Comparison of ENCODE assay signal across 18 cellular contexts in the genomic region with DNA sequence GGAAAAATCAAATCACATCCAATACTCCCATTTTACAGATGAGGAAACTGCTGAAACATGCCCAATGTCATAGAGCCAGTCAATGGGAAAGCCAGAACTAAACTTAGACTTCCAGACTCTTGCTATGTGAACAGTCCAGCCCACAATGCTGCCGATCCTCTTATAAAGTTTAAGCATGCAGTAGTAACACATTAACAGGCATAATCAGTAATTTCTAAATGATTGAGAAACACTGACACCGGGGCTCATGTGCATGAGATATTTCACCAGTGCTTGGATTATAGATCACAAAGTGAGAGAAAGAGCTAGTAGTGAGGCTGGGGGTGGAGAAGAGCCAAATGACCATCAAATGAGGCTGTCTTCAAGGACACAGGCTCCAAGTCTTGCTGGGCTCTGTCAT. TPM values are rescaled to one million over a fixed set of nuclear protein-coding genes. Genes with fewer than 3 reads are reported as not detected.
DNase-seq lines count a peak whose midpoint lies in the region; ATAC-seq and TF ChIP-seq lines count a peak whose summit lies in the region.
"Had no signal": no experiment of that assay in that cellular context is flagged by ENCODE, and none has a peak within 500 bp of the region (broad histone marks: within the 10 kb centered on the region; RNA-seq: fewer than 3 reads in every experiment).

No MANE protein-coding gene starts in this region.

- H3K27me3 Mint-ChIP-seq in nephron progenitor cell (ENCODE audit: low read depth, poor library complexity): peaks cover 3% of the 10 kb centered on the region
- H3K27me3 Mint-ChIP-seq: B cell; CD4-positive, alpha-beta T cell; IgD-negative memory B cell had no signal

- H3K9me3 ChIP-seq in duodenal mucosa (ENCODE audit: control insufficient read depth in 1 of 2, low read length in 2 of 2) (no peaks in the 10 kb centered on the region), upper lobe of right lung (no peaks in the 10 kb centered on the region)
- H3K9me3 ChIP-seq: HAP-1 had no signal

- H3K27me3 ChIP-seq in duodenal mucosa (ENCODE audit: control insufficient read depth in 1 of 2, insufficient read depth in 2 of 2, low read length in 2 of 2) (no peaks in the 10 kb centered on the region), upper lobe of right lung (no peaks in the 10 kb centered on the region)

- H3K27ac Mint-ChIP-seq in nephron progenitor cell: peak overlapping the region; percentile 37
- H3K27ac Mint-ChIP-seq: B cell; CD4-positive, alpha-beta T cell; HFFc6; IgD-negative memory B cell had no signal

- no peak for TF ChIP-seq POLR2A in GM18505 (IDR thresholded peaks at IDR 0.05; ENCODE audit: borderline replicate concordance, extremely low read depth, insufficient read depth, insufficient read length)

- peaks cover 40% of the 10 kb centered on the region for H3K4me1 Mint-ChIP-seq in nephron progenitor cell

- DNase-seq in left lobe of liver (ENCODE audit: low spot score) (peak; percentile 55), nephron progenitor cell (no peak), upper lobe of right lung (no peak), HuH-7.5 (ENCODE audit: low spot score) (no peak), DMS 273 (lab: John Stamatoyannopoulos, UW; ENCODE audit: unreplicated experiment) (no peak)
- DNase-seq: C1 segment of cervical spinal cord; Calu3; CD4-positive, alpha-beta T cell; DMS153; DND-41; GDM1; HFFc6 had no signal

- peaks cover 27% of the 10 kb centered on the region for H3K36me3 Mint-ChIP-seq in nephron progenitor cell (ENCODE audit: low read depth)

- H3K4me3 ChIP-seq in duodenal mucosa (ENCODE audit: low read depth in 1 of 2, low read length in 2 of 2) (peak overlapping the region; percentile 52 to 74), upper lobe of right lung (no peak overlapping the region)
- H3K4me3 ChIP-seq: HAP-1 had no signal

- ATAC-seq in left lobe of liver (peak; percentile 72), upper lobe of right lung (peak; percentile 34), GM18505 (IDR thresholded peaks at IDR 0.05; ENCODE audit: unreplicated experiment) (no peak)

- no peak overlapping the region for H3K9ac ChIP-seq in duodenal mucosa (ENCODE audit: low read depth in 1 of 2, low read length in 2 of 2)

- peak overlapping the region; percentile 47 for H3K4me3 Mint-ChIP-seq in nephron progenitor cell
- H3K4me3 Mint-ChIP-seq: B cell, HFFc6, IgD-negative memory B cell had no signal

- H3K36me3 ChIP-seq in duodenal mucosa (ENCODE audit: control insufficient read depth in 1 of 2, insufficient read depth in 2 of 2, low read length in 2 of 2) (no peaks in the 10 kb centered on the region), upper lobe of right lung (peaks cover 9% of the 10 kb centered on the region)
- H3K36me3 ChIP-seq: HAP-1 had no signal

- no peaks in the 10 kb centered on the region for H3K9me3 Mint-ChIP-seq in nephron progenitor cell
- H3K9me3 Mint-ChIP-seq: CD4-positive, alpha-beta T cell; HFFc6; IgD-negative memory B cell had no signal

- intact Hi-C loops in upper lobe of right lung (cut with DNase I): loop anchor here (10.0 kb wide), 1 partner anchor 662 kb away; no protein-coding TSS in a partner anchor

- TF ChIP-seq CTCF in nephron progenitor cell (IDR thresholded peaks at IDR 0.05) (no peak), upper lobe of right lung (IDR thresholded peaks at IDR 0.05) (no peak)

- H3K4me1 ChIP-seq in duodenal mucosa (ENCODE audit: control insufficient read depth in 1 of 2, insufficient read depth in 2 of 2, low read length in 2 of 2): peaks cover 34 to 40% of the 10 kb centered on the region in 2 donors
- peaks cover 17% of the 10 kb centered on the region for H3K4me1 ChIP-seq in upper lobe of right lung

- H3K27ac ChIP-seq in duodenal mucosa (ENCODE audit: low read depth, low read length): no peak overlapping the region
- H3K27ac ChIP-seq in upper lobe of right lung: no peak overlapping the region
- H3K27ac ChIP-seq: HL-60 had no signal

RNA-seq across cellular contexts. Expression of gene BDH2, which starts 2.5 kb away (rescaled TPM):
- total RNA-seq in left lobe of liver (53.6 TPM), upper lobe of right lung (56.6 TPM)

RNA-seq across cellular contexts. Expression of gene SLC9B2, which starts 20.6 kb away (rescaled TPM):
- total RNA-seq in left lobe of liver (32.3 TPM), upper lobe of right lung (6.2 TPM)
